Comparison of ENCODE assay signal across 17 cellular contexts in the genomic region with DNA sequence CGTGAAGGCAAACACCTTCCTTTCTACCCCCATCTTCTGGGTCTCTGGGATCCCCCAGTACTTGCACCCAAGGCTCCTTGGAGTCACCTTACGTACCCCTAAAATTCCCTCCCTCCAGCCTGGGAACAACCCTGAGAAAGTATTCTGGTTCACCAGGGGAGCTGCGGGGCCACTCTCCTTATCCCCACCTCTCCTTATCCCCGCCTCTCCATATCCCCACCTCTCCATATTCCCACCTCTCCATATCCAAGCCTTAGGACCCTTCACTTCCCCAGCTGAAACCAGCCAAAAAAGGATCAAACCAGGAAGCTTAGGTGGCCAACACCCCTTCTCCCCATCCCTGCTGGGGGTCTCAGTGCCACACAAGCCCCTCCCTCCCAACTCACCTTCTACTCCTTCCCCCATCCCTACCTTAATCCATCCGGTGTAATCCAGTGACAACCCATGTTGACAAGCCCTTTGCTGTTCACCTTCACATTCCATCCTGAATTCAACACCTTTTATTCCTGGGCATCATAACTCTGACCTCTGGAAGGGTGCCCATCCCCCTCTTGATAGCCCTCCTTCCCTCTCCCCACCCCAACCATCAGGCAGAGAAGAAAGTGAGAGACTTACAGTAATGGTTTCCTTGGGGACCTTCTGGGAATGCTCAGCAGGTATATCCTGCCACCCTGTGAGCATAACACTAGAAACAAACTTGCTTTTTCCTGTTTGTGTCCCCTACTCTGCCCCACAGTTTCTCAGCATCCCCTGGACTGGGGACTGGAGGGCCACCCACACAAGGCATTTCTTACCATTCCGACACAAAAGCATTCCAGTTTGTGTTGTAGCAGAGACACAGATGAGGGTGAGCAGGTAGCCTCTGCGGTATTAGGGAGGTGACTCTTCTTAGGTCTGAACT. TPM values are rescaled to one million over a fixed set of nuclear protein-coding genes. Genes with fewer than 3 reads are reported as not detected.
DNase-seq lines count a peak whose midpoint lies in the region; ATAC-seq and TF ChIP-seq lines count a peak whose summit lies in the region.
"Had no signal": no experiment of that assay in that cellular context is flagged by ENCODE, and none has a peak within 500 bp of the region (broad histone marks: within the 10 kb centered on the region; RNA-seq: fewer than 3 reads in every experiment).

No MANE protein-coding gene starts in this region.

- no peak for ATAC-seq in activated CD8-positive, alpha-beta T cell treated with anti-CD3 and anti-CD28 coated beads, Interleukin-2, amount 10 ng/mL, durations not matched to agents 7 days and 5 days
- ATAC-seq in stimulated activated effector memory CD8-positive, alpha-beta T cell treated with anti-CD3 and anti-CD28 coated beads, Interleukin-12 subunit alpha, Interleukin-12 subunit beta, amount 100 ng/mL, for 72 hours, result no peak
- ATAC-seq: heart left ventricle, left ventricle myocardium superior, Panc1 had no signal

- CTCF ChIA-PET in activated naive CD4-positive, alpha-beta T cell treated with anti-CD3 and anti-CD28 coated beads for 36 hours (lab: Charles Lee), result interaction anchor here (0.7 kb wide), 1 partner anchor 709 kb away, joined by 4 read pairs; no protein-coding TSS in a partner anchor
- CTCF ChIA-PET in activated CD8-positive, alpha-beta T cell treated with anti-CD3 and anti-CD28 coated beads, Interleukin-2, amount 10 ng/mL, durations not matched to agents 7 days and 5 days (lab: Charles Lee), result no interaction called here
- CTCF ChIA-PET in OCI-LY7 (lab: Charles Lee; ENCODE audit: unreplicated experiment), result no interaction called here

- H4K20me1 ChIP-seq in OCI-LY7 (ENCODE audit: insufficient read depth, low read length), result no peaks in the 10 kb centered on the region

- no peaks in the 10 kb centered on the region for H3K36me3 Mint-ChIP-seq in activated naive CD4-positive, alpha-beta T cell treated with anti-CD3 and anti-CD28 coated beads for 36 hours (ENCODE audit: low read depth)
- H3K36me3 Mint-ChIP-seq in activated CD8-positive, alpha-beta T cell treated with anti-CD3 and anti-CD28 coated beads, Interleukin-2, amount 10 ng/mL, durations not matched to agents 7 days and 5 days (ENCODE audit: low read depth), result no peaks in the 10 kb centered on the region
- peaks cover 7% of the 10 kb centered on the region for H3K36me3 Mint-ChIP-seq in stimulated activated effector memory CD8-positive, alpha-beta T cell treated with anti-CD3 and anti-CD28 coated beads, Interleukin-12 subunit alpha, Interleukin-12 subunit beta, amount 100 ng/mL, for 72 hours

- no peak overlapping the region for H2AFZ ChIP-seq in OCI-LY7 (ENCODE audit: low read length)

- H3K9me3 ChIP-seq in iPS-18a (ENCODE audit: control insufficient read depth, low read depth, low read length) (no peaks in the 10 kb centered on the region), OCI-LY7 (ENCODE audit: low read length) (no peaks in the 10 kb centered on the region)
- H3K9me3 ChIP-seq: heart left ventricle had no signal

- peaks cover 10% of the 10 kb centered on the region for H3K27me3 ChIP-seq in iPS-18a (ENCODE audit: control insufficient read depth, insufficient read depth, low read length)

- H3K27me3 Mint-ChIP-seq in activated naive CD4-positive, alpha-beta T cell treated with anti-CD3 and anti-CD28 coated beads for 36 hours (ENCODE audit: low read depth), result peaks cover 69% of the 10 kb centered on the region
- H3K27me3 Mint-ChIP-seq in activated CD8-positive, alpha-beta T cell treated with anti-CD3 and anti-CD28 coated beads, Interleukin-2, amount 10 ng/mL, durations not matched to agents 7 days and 5 days (ENCODE audit: low read depth), result peaks cover 70% of the 10 kb centered on the region

- POLR2A ChIA-PET in activated CD8-positive, alpha-beta T cell treated with anti-CD3 and anti-CD28 coated beads, Interleukin-2, amount 10 ng/mL, durations not matched to agents 7 days and 5 days (lab: Charles Lee), result no interaction called here
- POLR2A ChIA-PET in OCI-LY7 (lab: Charles Lee), result no interaction called here

- BruUV-seq in OCI-LY7 (replicated peaks; lab: Mats Ljungman, UMichigan), result no TSS peak

- no peaks in the 10 kb centered on the region for H3K79me2 ChIP-seq in OCI-LY7 (ENCODE audit: insufficient read depth, low read depth, low read length)

- TF ChIP-seq CTCF in OCI-LY7 (conservative IDR thresholded peaks at IDR 0.05; ENCODE audit: low read length), result no peak

- no peak overlapping the region for H3K27ac Mint-ChIP-seq in activated naive CD4-positive, alpha-beta T cell treated with anti-CD3 and anti-CD28 coated beads for 36 hours
- H3K27ac Mint-ChIP-seq in activated CD8-positive, alpha-beta T cell treated with anti-CD3 and anti-CD28 coated beads, Interleukin-2, amount 10 ng/mL, durations not matched to agents 7 days and 5 days, result no peak overlapping the region
- H3K27ac Mint-ChIP-seq in stimulated activated effector memory CD8-positive, alpha-beta T cell treated with anti-CD3 and anti-CD28 coated beads, Interleukin-12 subunit alpha, Interleukin-12 subunit beta, amount 100 ng/mL, for 72 hours, result peak overlapping the region; percentile 18

- no peaks in the 10 kb centered on the region for H3K9me3 Mint-ChIP-seq in activated naive CD4-positive, alpha-beta T cell treated with anti-CD3 and anti-CD28 coated beads for 36 hours
- no peaks in the 10 kb centered on the region for H3K9me3 Mint-ChIP-seq in activated CD8-positive, alpha-beta T cell treated with anti-CD3 and anti-CD28 coated beads, Interleukin-2, amount 10 ng/mL, durations not matched to agents 7 days and 5 days (ENCODE audit: insufficient read depth)
- H3K9me3 Mint-ChIP-seq in stimulated activated effector memory CD8-positive, alpha-beta T cell treated with anti-CD3 and anti-CD28 coated beads, Interleukin-12 subunit alpha, Interleukin-12 subunit beta, amount 100 ng/mL, for 72 hours, result no peaks in the 10 kb centered on the region

- peaks cover 9% of the 10 kb centered on the region for H3K36me3 ChIP-seq in iPS-18a (ENCODE audit: control insufficient read depth, low read depth, low read length)
- H3K36me3 ChIP-seq in OCI-LY7 (ENCODE audit: insufficient read depth, low read length), result no peaks in the 10 kb centered on the region
- H3K36me3 ChIP-seq: heart left ventricle had no signal

- no peak overlapping the region for H3K27ac ChIP-seq in iPS-18a (ENCODE audit: low read length)
- no peak overlapping the region for H3K27ac ChIP-seq in OCI-LY7 (ENCODE audit: low read depth, low read length, poor library complexity, severe bottlenecking)
- H3K27ac ChIP-seq: heart left ventricle had no signal

- DNase-seq in activated naive CD4-positive, alpha-beta T cell treated with anti-CD3 and anti-CD28 coated beads for 36 hours, result no peak
- no peak for DNase-seq in activated naive CD4-positive, alpha-beta T cell treated with Interleukin-2 at 50 U/mL for 16 hours
- no peak for DNase-seq in activated CD8-positive, alpha-beta T cell treated with anti-CD3 and anti-CD28 coated beads, Interleukin-2, amount 10 ng/mL, durations not matched to agents 7 days and 5 days
- DNase-seq in stimulated activated effector memory CD8-positive, alpha-beta T cell treated with anti-CD3 and anti-CD28 coated beads, Interleukin-12 subunit alpha, Interleukin-12 subunit beta, amount 100 ng/mL, for 72 hours (ENCODE audit: low spot score in 2 of 2), result no peak
- DNase-seq in OCI-M2 (lab: John Stamatoyannopoulos, UW; ENCODE audit: unreplicated experiment) (no peak), OCI-LY7 (ENCODE audit: low spot score) (no peak), CD1c-positive myeloid dendritic cell (ENCODE audit: extremely low spot score) (no peak)
- DNase-seq: activated gamma-delta T cell treated with Interleukin-2 at 50 U/mL for 16 hours, DMS153, heart left ventricle, left ventricle myocardium superior, NCI-H187 treated with DMSO at 0.1 percent for 48 hours, NCI-H524, occipital lobe, small intestine had no signal

- H3K4me2 ChIP-seq in OCI-LY7 (ENCODE audit: low read length), result no peak overlapping the region

- H3K4me1 ChIP-seq in iPS-18a (ENCODE audit: control insufficient read depth, low read depth, low read length) (peaks cover 24% of the 10 kb centered on the region), OCI-LY7 (ENCODE audit: insufficient read depth, low read length, poor library complexity, severe bottlenecking) (no peaks in the 10 kb centered on the region)

- peaks cover 15% of the 10 kb centered on the region for H3K4me1 Mint-ChIP-seq in activated naive CD4-positive, alpha-beta T cell treated with anti-CD3 and anti-CD28 coated beads for 36 hours (ENCODE audit: low read depth)
- peaks cover 10% of the 10 kb centered on the region for H3K4me1 Mint-ChIP-seq in activated CD8-positive, alpha-beta T cell treated with anti-CD3 and anti-CD28 coated beads, Interleukin-2, amount 10 ng/mL, durations not matched to agents 7 days and 5 days (ENCODE audit: low read depth)
- peaks cover 25% of the 10 kb centered on the region for H3K4me1 Mint-ChIP-seq in stimulated activated effector memory CD8-positive, alpha-beta T cell treated with anti-CD3 and anti-CD28 coated beads, Interleukin-12 subunit alpha, Interleukin-12 subunit beta, amount 100 ng/mL, for 72 hours

- peak overlapping the region; percentile 66 for H3K4me3 Mint-ChIP-seq in activated naive CD4-positive, alpha-beta T cell treated with anti-CD3 and anti-CD28 coated beads for 36 hours
- peak overlapping the region; percentile 15 for H3K4me3 Mint-ChIP-seq in activated CD8-positive, alpha-beta T cell treated with anti-CD3 and anti-CD28 coated beads, Interleukin-2, amount 10 ng/mL, durations not matched to agents 7 days and 5 days
- peak overlapping the region; percentile 71 for H3K4me3 Mint-ChIP-seq in stimulated activated effector memory CD8-positive, alpha-beta T cell treated with anti-CD3 and anti-CD28 coated beads, Interleukin-12 subunit alpha, Interleukin-12 subunit beta, amount 100 ng/mL, for 72 hours

- H3K9me2 ChIP-seq in OCI-LY7 (ENCODE audit: insufficient read depth, low read length), result no peaks in the 10 kb centered on the region

- H3K4me3 ChIP-seq in iPS-18a (ENCODE audit: low read length), result peak overlapping the region; percentile 58
- H3K4me3 ChIP-seq in OCI-LY7 (ENCODE audit: low read depth, low read length, poor library complexity, severe bottlenecking), result no peak overlapping the region

- intact Hi-C loops in activated naive CD4-positive, alpha-beta T cell treated with anti-CD3 and anti-CD28 coated beads for 36 hours (cut with micrococcal nuclease), result no loop called here
- intact Hi-C loops in OCI-LY7 (cut with micrococcal nuclease; ENCODE audit: unreplicated experiment), result no loop called here

- H3K9ac ChIP-seq in iPS-18a (ENCODE audit: low read length), result no peak overlapping the region

RNA-seq across cellular contexts. Expression of a gene that starts 1.6 kb away (rescaled TPM):
- total RNA-seq in activated naive CD4-positive, alpha-beta T cell treated with anti-CD3 and anti-CD28 coated beads for 36 hours, result under 1 TPM; 0.27 to 0.57 TPM
- not detected for total RNA-seq in activated CD8-positive, alpha-beta T cell treated with anti-CD3 and anti-CD28 coated beads, Interleukin-2, amount 10 ng/mL, durations not matched to agents 7 days and 5 days
- total RNA-seq in OCI-LY7 (2014; rRNA removed; shearing (Covaris generic)), result not detected in 2 replicates
- total RNA-seq in OCI-LY7 (2022), result not detected in 2 replicates

RNA-seq across cellular contexts. Expression of a gene that starts 43.0 kb away (rescaled TPM):
- total RNA-seq in activated naive CD4-positive, alpha-beta T cell treated with anti-CD3 and anti-CD28 coated beads for 36 hours, result not detected
- total RNA-seq in activated CD8-positive, alpha-beta T cell treated with anti-CD3 and anti-CD28 coated beads, Interleukin-2, amount 10 ng/mL, durations not matched to agents 7 days and 5 days, result not detected
- total RNA-seq in OCI-LY7 (2014; rRNA removed; shearing (Covaris generic)), result not detected in 2 replicates
- total RNA-seq in OCI-LY7 (2022), result not detected in 2 replicates
- total RNA-seq: left ventricle myocardium superior, occipital lobe had no signal

Comparison
In these comparisons a context has a peak if more than half of its experiments do, and no peak if none do; other contexts are left out.
1. H3K4me3 Mint-ChIP-seq: peak in every context shown above with its lines; median percentile 71 in stimulated activated effector memory CD8-positive, alpha-beta T cell treated with anti-CD3 and anti-CD28 coated beads, Interleukin-12 subunit alpha, Interleukin-12 subunit beta, amount 100 ng/mL, for 72 hours; 66 in activated naive CD4-positive, alpha-beta T cell treated with anti-CD3 and anti-CD28 coated beads for 36 hours; 15 in activated CD8-positive, alpha-beta T cell treated with anti-CD3 and anti-CD28 coated beads, Interleukin-2, amount 10 ng/mL, durations not matched to agents 7 days and 5 days.